17 cellular contexts compared by ENCODE assay signal in genomic region chr4:22091906-22092305, GRCh38.
DNase-seq lines count a peak whose midpoint lies in the region; ATAC-seq, FAIRE-seq and TF ChIP-seq lines count a peak whose summit lies in the region.
"Had no signal": no experiment of that assay in that cellular context is flagged by ENCODE, and none has a peak within 500 bp of the region (broad histone marks: within the 10 kb centered on the region; RNA-seq: fewer than 3 reads in every experiment).

No MANE protein-coding gene starts in this region.

- H3K9me3 Mint-ChIP-seq in astrocyte (ENCODE audit: unreplicated experiment) = peaks cover 4% of the 10 kb centered on the region

- H3K27me3 Mint-ChIP-seq in astrocyte (ENCODE audit: low read depth, unreplicated experiment) = no peaks in the 10 kb centered on the region
- H3K27me3 Mint-ChIP-seq: B cell had no signal

- ATAC-seq in HG03469 (IDR thresholded peaks at IDR 0.05; ENCODE audit: unreplicated experiment) (no peak), HG03378 (IDR thresholded peaks at IDR 0.05; ENCODE audit: unreplicated experiment) (no peak), GM21447 (IDR thresholded peaks at IDR 0.05; ENCODE audit: unreplicated experiment) (no peak)
- ATAC-seq: CD8-positive, alpha-beta T cell; GM12878 had no signal

- peak overlapping the region; percentile 8; the same call in 1 of the 2 replicates for H3K4me3 ChIP-seq in BLaER1
- no peak overlapping the region for H3K4me3 ChIP-seq in astrocyte (ENCODE audit: insufficient read depth, low read depth, low read length)
- H3K4me3 ChIP-seq: GM12878, GM23338 had no signal

- no peak overlapping the region for H3K4me3 Mint-ChIP-seq in astrocyte (ENCODE audit: unreplicated experiment)
- H3K4me3 Mint-ChIP-seq: B cell; CD14-positive monocyte; CD8-positive, alpha-beta T cell; GM23338 had no signal

- H3K36me3 ChIP-seq in BLaER1 = no peaks in the 10 kb centered on the region
- no peaks in the 10 kb centered on the region for H3K36me3 ChIP-seq in astrocyte (ENCODE audit: insufficient read depth, low read length)

- H3K4me1 Mint-ChIP-seq in astrocyte (ENCODE audit: low read depth, unreplicated experiment) = peaks cover 3% of the 10 kb centered on the region
- H3K4me1 Mint-ChIP-seq: B cell, CD14-positive monocyte had no signal

- no peak overlapping the region for H2AFZ ChIP-seq in astrocyte (ENCODE audit: low read depth, low read length)
- H2AFZ ChIP-seq: GM23338 had no signal

- H3K27ac ChIP-seq in BLaER1 (peak overlapping the region; percentile 70), astrocyte (ENCODE audit: low read depth, low read length) (no peak overlapping the region)

- in situ Hi-C loops in G401 (cut with HindIII; ENCODE audit: low sequenced_read_pairs) = no loop called here

- peak overlapping the region; percentile 18 for H3K27ac Mint-ChIP-seq in astrocyte (ENCODE audit: unreplicated experiment)
- H3K27ac Mint-ChIP-seq: B cell; CD14-positive monocyte; CD8-positive, alpha-beta T cell; GM23338 had no signal

- H3K36me3 Mint-ChIP-seq in astrocyte (ENCODE audit: low read depth, unreplicated experiment) = no peaks in the 10 kb centered on the region
- H3K36me3 Mint-ChIP-seq: CD14-positive monocyte; CD8-positive, alpha-beta T cell had no signal

- peaks cover 43% of the 10 kb centered on the region for H3K4me1 ChIP-seq in BLaER1
- no peaks in the 10 kb centered on the region for H3K4me1 ChIP-seq in astrocyte (ENCODE audit: insufficient read depth, low read length)

- FAIRE-seq in astrocyte (lab: Jason Lieb, UNC) = no peak
- FAIRE-seq: GM12878, GM18507, HTR-8/SVneo had no signal

- H3K9ac ChIP-seq in BLaER1 = peak overlapping the region; percentile 30; the same call in 1 of the 2 replicates
- H3K9ac ChIP-seq in astrocyte (ENCODE audit: low read length) = no peak overlapping the region

- DNase-seq in G401 (ENCODE audit: low spot score) (peak; percentile 38), NCI-H82 treated with DMSO at 0.1 percent for 48 hours (lab: John Stamatoyannopoulos, UW; ENCODE audit: unreplicated experiment) (peak; percentile 36), astrocyte (ENCODE audit: low read depth) (no peak)
- no peak for DNase-seq in activated naive CD4-positive, alpha-beta T cell treated with anti-CD3 and anti-CD28 coated beads, Interleukin-2, amount 50 U/mL, for 16 hours
- DNase-seq: 8988T; CD8-positive, alpha-beta T cell; COR-L47 had no signal

- H3K4me2 ChIP-seq in BLaER1 (peak overlapping the region; percentile 79), astrocyte (ENCODE audit: low read length) (no peak overlapping the region)
- H3K4me2 ChIP-seq: GM23338 had no signal

- H3K79me2 ChIP-seq in astrocyte (ENCODE audit: insufficient read depth, low read length) = no peaks in the 10 kb centered on the region

- no peaks in the 10 kb centered on the region for H3K27me3 ChIP-seq in BLaER1
- no peaks in the 10 kb centered on the region for H3K27me3 ChIP-seq in astrocyte (ENCODE audit: insufficient read depth, low read length)

- no peak for TF ChIP-seq CTCF in astrocyte (IDR thresholded peaks at IDR 0.05; ENCODE audit: insufficient read depth, low read depth, low read length)

- H3K9me3 ChIP-seq in BLaER1 (peaks cover 11% of the 10 kb centered on the region), astrocyte (ENCODE audit: insufficient read depth, low read depth, low read length) (no peaks in the 10 kb centered on the region)

- no peaks in the 10 kb centered on the region for H4K20me1 ChIP-seq in BLaER1
- H4K20me1 ChIP-seq in astrocyte (ENCODE audit: insufficient read depth, low read length) = no peaks in the 10 kb centered on the region

Comparison
In these comparisons a context has a peak if more than half of its experiments do, and no peak if none do; other contexts are left out.
1. DNase-seq: peak in G401 (single experiment) and NCI-H82 treated with DMSO at 0.1 percent for 48 hours (single experiment); none in astrocyte (single experiment) and activated naive CD4-positive, alpha-beta T cell treated with anti-CD3 and anti-CD28 coated beads, Interleukin-2, amount 50 U/mL, for 16 hours (single experiment).